ENCODE assay signal across 9 cellular contexts in genomic region chr16:74601131-74601871, GRCh38. TPM values are rescaled to one million over a fixed set of nuclear protein-coding genes. Genes with fewer than 3 reads are reported as not detected.
DNase-seq lines count a peak whose midpoint lies in the region; ATAC-seq and TF ChIP-seq lines count a peak whose summit lies in the region.
"Had no signal": no experiment of that assay in that cellular context is flagged by ENCODE, and none has a peak within 500 bp of the region (broad histone marks: within the 10 kb centered on the region; RNA-seq: fewer than 3 reads in every experiment).

No MANE protein-coding gene starts in this region.

- H3K4me3 ChIP-seq in WERI-Rb-1 (ENCODE audit: low read depth, low read length): no peak overlapping the region
- H3K4me3 ChIP-seq: thoracic aorta had no signal

- H3K9me3 ChIP-seq in WERI-Rb-1 (ENCODE audit: severe bottlenecking): no peaks in the 10 kb centered on the region
- H3K9me3 ChIP-seq: thoracic aorta had no signal

- intact Hi-C loops in natural killer cell (cut with micrococcal nuclease): no loop called here

- DNase-seq in activated CD8-positive, alpha-beta memory T cell treated with anti-CD3 and anti-CD28 coated beads for 1 hour (ENCODE audit: extremely low read depth in 1 of 2, low read depth in 1 of 2): peak; percentile 37 to 40
- DNase-seq in natural killer cell (peak; percentile 37), DMS 273 (lab: John Stamatoyannopoulos, UW; ENCODE audit: unreplicated experiment) (no peak), NCI-H82 treated with DMSO at 0.1 percent for 48 hours (lab: John Stamatoyannopoulos, UW; ENCODE audit: unreplicated experiment) (no peak), WERI-Rb-1 (no peak), DMS53 (lab: John Stamatoyannopoulos, UW) (no peak)

- peak overlapping the region; percentile 84 to 87 for H3K27ac Mint-ChIP-seq in natural killer cell

- H3K36me3 ChIP-seq in WERI-Rb-1: peaks cover 2% of the 10 kb centered on the region; the same call in 1 of the 2 replicates

- no peak overlapping the region for H3K27ac ChIP-seq in WERI-Rb-1
- H3K27ac ChIP-seq: thoracic aorta had no signal

- no peaks in the 10 kb centered on the region for H3K27me3 Mint-ChIP-seq in natural killer cell (ENCODE audit: low read depth in 2 of 2)

- no peaks in the 10 kb centered on the region for H3K36me3 Mint-ChIP-seq in natural killer cell

- ATAC-seq in GM18907 (IDR thresholded peaks at IDR 0.05; ENCODE audit: unreplicated experiment): peak; percentile 83
- peak; percentile 66 for ATAC-seq in HG03571 (IDR thresholded peaks at IDR 0.05; ENCODE audit: unreplicated experiment)
- peak; percentile 87 to 88 (median 88) for ATAC-seq in natural killer cell

- H3K4me1 Mint-ChIP-seq in natural killer cell: peaks cover 60 to 73% of the 10 kb centered on the region in 2 donors

- no peaks in the 10 kb centered on the region for H3K27me3 ChIP-seq in WERI-Rb-1 (ENCODE audit: insufficient read depth, low read depth, severe bottlenecking)

- H3K9me3 Mint-ChIP-seq in natural killer cell: no peaks in the 10 kb centered on the region

- TF ChIP-seq CTCF in natural killer cell (IDR thresholded peaks at IDR 0.05) (no peak), WERI-Rb-1 (IDR thresholded peaks at IDR 0.05; ENCODE audit: low read depth, low read length) (no peak)

- peak overlapping the region; percentile 83 for H3K4me3 Mint-ChIP-seq in natural killer cell

RNA-seq across cellular contexts. Expression of gene GLG1, which starts 5.6 kb away (rescaled TPM):
- 100 to 1,000 TPM; 184 to 225 (median 188) TPM for total RNA-seq in natural killer cell

Comparison
In these comparisons a context has a peak if more than half of its experiments do, and no peak if none do; other contexts are left out.
1. DNase-seq: peak in activated CD8-positive, alpha-beta memory T cell treated with anti-CD3 and anti-CD28 coated beads for 1 hour (2 of 2) and natural killer cell (single experiment); none in DMS 273 (single experiment), NCI-H82 treated with DMSO at 0.1 percent for 48 hours (single experiment), WERI-Rb-1 (single experiment) and DMS53 (single experiment).
2. Peak in every context shown above with its lines, with median percentiles within 50 percentile points of each other: ATAC-seq.